In genomic region chr11:67354314-67355022, GRCh38 we compare ENCODE assay signal across 8 cellular contexts. TPM values are rescaled to one million over a fixed set of nuclear protein-coding genes. Genes with fewer than 3 reads are reported as not detected.
DNase-seq lines count a peak whose midpoint lies in the region; ATAC-seq, FAIRE-seq and TF ChIP-seq lines count a peak whose summit lies in the region.

No MANE protein-coding gene starts in this region.

- FAIRE-seq in RCC 7860 (lab: Jason Lieb, UNC): peak; percentile 78

- ATAC-seq in memory B cell (ENCODE audit: low read depth): peak; percentile 7
- peak; percentile 0 to 42 for ATAC-seq in upper lobe of left lung (ENCODE audit: low FRiP score in 2 of 2)
- ATAC-seq in HG03097 (IDR thresholded peaks at IDR 0.05; ENCODE audit: low FRiP score, unreplicated experiment): no peak

- H3K27ac Mint-ChIP-seq in activated naive CD4-positive, alpha-beta T cell treated with anti-CD3 and anti-CD28 coated beads, Interleukin-2, amount 10 ng/mL, durations not matched to agents 7 days and 5 days: peak overlapping the region; percentile 99
- H3K27ac Mint-ChIP-seq in dendritic cell treated with granulocyte-macrophage colony-stimulating factor and Interleukin-4, amounts not matched to agents 40 ng/mL and 50 ng/mL, for 4 days: peak overlapping the region; percentile 99
- peak overlapping the region; percentile 97 for H3K27ac Mint-ChIP-seq in memory B cell

- WGBS in upper lobe of left lung, 2 donors: 27 to 51% methylated on average over 3 of the region's 3 CpGs

- peaks cover 55 to 76% (median 62%) of the 10 kb centered on the region in 4 donors for H3K4me1 ChIP-seq in upper lobe of left lung

- peak in 3 of 4 donors; percentile 76 to 90 (median 88) for TF ChIP-seq EP300 in upper lobe of left lung (IDR thresholded peaks at IDR 0.05)

- peaks cover 18% of the 10 kb centered on the region for H3K27me3 Mint-ChIP-seq in activated naive CD4-positive, alpha-beta T cell treated with anti-CD3 and anti-CD28 coated beads, Interleukin-2, amount 10 ng/mL, durations not matched to agents 7 days and 5 days
- H3K27me3 Mint-ChIP-seq in dendritic cell treated with granulocyte-macrophage colony-stimulating factor and Interleukin-4, amounts not matched to agents 40 ng/mL and 50 ng/mL, for 4 days: no peaks in the 10 kb centered on the region
- no peaks in the 10 kb centered on the region for H3K27me3 Mint-ChIP-seq in memory B cell

- peak overlapping the region in 3 of 4 donors; percentile 55 to 73 (median 62) for H3K4me3 ChIP-seq in upper lobe of left lung

- no peaks in the 10 kb centered on the region for H3K36me3 ChIP-seq in upper lobe of left lung

- H3K4me1 Mint-ChIP-seq in activated naive CD4-positive, alpha-beta T cell treated with anti-CD3 and anti-CD28 coated beads, Interleukin-2, amount 10 ng/mL, durations not matched to agents 7 days and 5 days: peaks cover 48% of the 10 kb centered on the region
- H3K4me1 Mint-ChIP-seq in dendritic cell treated with granulocyte-macrophage colony-stimulating factor and Interleukin-4, amounts not matched to agents 40 ng/mL and 50 ng/mL, for 4 days (ENCODE audit: low read depth): peaks cover 76% of the 10 kb centered on the region
- peaks cover 60% of the 10 kb centered on the region for H3K4me1 Mint-ChIP-seq in memory B cell

- H3K27ac ChIP-seq in upper lobe of left lung: peak overlapping the region; percentile 97 to 100 (median 98)

- H3K27me3 ChIP-seq in upper lobe of left lung: no peaks in the 10 kb centered on the region

- TF ChIP-seq CTCF in upper lobe of left lung (IDR thresholded peaks at IDR 0.05): peak in 2 of 6 experiments; percentile 12 to 17

- H3K36me3 Mint-ChIP-seq in activated naive CD4-positive, alpha-beta T cell treated with anti-CD3 and anti-CD28 coated beads, Interleukin-2, amount 10 ng/mL, durations not matched to agents 7 days and 5 days: peaks cover 9% of the 10 kb centered on the region
- H3K36me3 Mint-ChIP-seq in dendritic cell treated with granulocyte-macrophage colony-stimulating factor and Interleukin-4, amounts not matched to agents 40 ng/mL and 50 ng/mL, for 4 days (ENCODE audit: low read depth): peaks cover 22% of the 10 kb centered on the region
- H3K36me3 Mint-ChIP-seq in memory B cell: peaks cover 1% of the 10 kb centered on the region

- CTCF ChIA-PET in activated naive CD4-positive, alpha-beta T cell treated with anti-CD3 and anti-CD28 coated beads, Interleukin-2, amount 10 ng/mL, durations not matched to agents 7 days and 5 days (lab: Charles Lee): interaction anchor here (1.3 to 11.4 kb wide), 6 partner anchors 8 to 151 kb away, joined by 3 to 564 read pairs (median 6); partner anchors contain the start of genes CLCF1, PITPNM1 and RAD9A

- peak overlapping the region; percentile 95 for H3K4me3 Mint-ChIP-seq in activated naive CD4-positive, alpha-beta T cell treated with anti-CD3 and anti-CD28 coated beads, Interleukin-2, amount 10 ng/mL, durations not matched to agents 7 days and 5 days
- H3K4me3 Mint-ChIP-seq in dendritic cell treated with granulocyte-macrophage colony-stimulating factor and Interleukin-4, amounts not matched to agents 40 ng/mL and 50 ng/mL, for 4 days: peak overlapping the region; percentile 97
- H3K4me3 Mint-ChIP-seq in memory B cell: peak overlapping the region; percentile 91

- no peaks in the 10 kb centered on the region for H3K9me3 Mint-ChIP-seq in activated naive CD4-positive, alpha-beta T cell treated with anti-CD3 and anti-CD28 coated beads, Interleukin-2, amount 10 ng/mL, durations not matched to agents 7 days and 5 days
- H3K9me3 Mint-ChIP-seq in dendritic cell treated with granulocyte-macrophage colony-stimulating factor and Interleukin-4, amounts not matched to agents 40 ng/mL and 50 ng/mL, for 4 days: no peaks in the 10 kb centered on the region
- no peaks in the 10 kb centered on the region for H3K9me3 Mint-ChIP-seq in memory B cell

- peak in 1 of 4 donors; percentile 23 for TF ChIP-seq POLR2A in upper lobe of left lung (IDR thresholded peaks at IDR 0.05)

- intact Hi-C loops in dendritic cell treated with granulocyte-macrophage colony-stimulating factor and Interleukin-4, amounts not matched to agents 40 ng/mL and 50 ng/mL, for 4 days (cut with micrococcal nuclease): loop anchor here (10.0 kb wide), 1 partner anchor 230 kb away; the partner anchor contains the start of gene GSTP1

- DNase-seq in activated naive CD4-positive, alpha-beta T cell treated with anti-CD3 and anti-CD28 coated beads, Interleukin-2, amount 10 ng/mL, durations not matched to agents 7 days and 5 days: no peak
- DNase-seq in activated naive CD4-positive, alpha-beta T cell (lab: John Stamatoyannopoulos, UW): no peak
- DNase-seq in RCC 7860 (ENCODE audit: low spot score) (peak; percentile 96), memory B cell (ENCODE audit: low spot score in 2 of 2) (peak in 1 of 2 donors; percentile 14), upper lobe of left lung (peak in 1 of 2 donors; percentile 77), NCI-H187 treated with DMSO at 0.1 percent for 48 hours (lab: John Stamatoyannopoulos, UW) (no peak)

- no peaks in the 10 kb centered on the region for H3K9me3 ChIP-seq in upper lobe of left lung

RNA-seq across cellular contexts. Expression of gene POLD4, which starts 1.1 kb away (rescaled TPM):
- total RNA-seq in upper lobe of left lung: 100 to 1,000 TPM in 4 of 6 donors, 10 to 100 TPM in 2; 55.5 to 173 (median 106) TPM

RNA-seq across cellular contexts. Expression of gene CLCF1, which starts 18.9 kb away (rescaled TPM):
- total RNA-seq in upper lobe of left lung: 10 to 100 TPM in 2 of 6 donors, 1 to 10 TPM in 4; 3.7 to 29.5 (median 6.0) TPM

RNA-seq across cellular contexts. Expression of gene RAD9A, which starts 37.3 kb away (rescaled TPM):
- total RNA-seq in upper lobe of left lung: 100 to 1,000 TPM in 1 of 6 donors, 10 to 100 TPM in 5; 20.4 to 115 (median 28.2) TPM

RNA-seq across cellular contexts. Expression of gene PPP1CA, which starts 47.2 kb away (rescaled TPM):
- 100 to 1,000 TPM in 3 of 6 donors, 10 to 100 TPM in 3; 83.8 to 191 (median 135) TPM for total RNA-seq in upper lobe of left lung

RNA-seq across cellular contexts. Expression of gene TBC1D10C, which starts 49.4 kb away (rescaled TPM):
- 10 to 100 TPM in 5 of 6 donors, 1 to 10 TPM in 1; 8.4 to 45.3 (median 32.7) TPM for total RNA-seq in upper lobe of left lung
